ENCODE assay signal across 8 cellular contexts in the genomic region with DNA sequence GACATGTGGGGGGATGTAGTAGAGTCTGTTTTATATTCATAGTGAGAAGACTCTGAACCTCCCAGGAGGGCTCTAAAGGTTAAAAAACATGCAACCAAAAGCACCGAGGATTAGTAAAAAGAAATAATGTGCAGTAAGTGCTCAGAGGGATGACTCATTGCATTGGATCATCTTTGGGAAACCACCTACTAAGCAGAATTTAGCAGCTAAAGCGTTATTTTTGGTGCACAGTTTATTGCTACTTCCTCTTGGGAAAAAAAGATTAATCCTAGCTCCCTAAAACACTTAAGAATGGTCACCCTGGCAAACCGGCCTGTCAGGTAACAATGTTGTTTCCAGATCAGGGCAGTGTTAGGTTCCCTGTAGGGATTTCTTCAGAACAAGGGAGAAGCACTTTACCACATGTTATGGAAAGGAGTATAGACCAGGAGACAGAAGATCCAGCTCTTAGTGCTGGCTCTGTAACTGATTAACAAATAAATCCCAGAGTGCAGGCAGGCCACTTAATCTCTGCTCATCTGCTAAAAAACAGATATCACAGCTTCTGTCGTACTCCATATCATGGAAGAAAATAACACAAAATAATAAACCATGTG. TPM values are rescaled to one million over a fixed set of nuclear protein-coding genes. Genes with fewer than 3 reads are reported as not detected.
DNase-seq lines count a peak whose midpoint lies in the region; ATAC-seq and TF ChIP-seq lines count a peak whose summit lies in the region.

No MANE protein-coding gene starts in this region.

- peak overlapping the region; percentile 14 for H3K4me3 Mint-ChIP-seq in activated naive CD4-positive, alpha-beta T cell treated with anti-CD3 and anti-CD28 coated beads for 36 hours
- no peak overlapping the region for H3K4me3 Mint-ChIP-seq in WTC11
- H3K4me3 Mint-ChIP-seq in glutamatergic neuron (ENCODE audit: unreplicated experiment), result peak overlapping the region; percentile 16
- H3K4me3 Mint-ChIP-seq in CD4-positive, alpha-beta memory T cell, result peak overlapping the region in 1 of 8 donors; percentile 20

- POLR2A ChIA-PET in WTC11 (lab: Charles Lee), result interaction anchor here (1.1 kb wide), 1 partner anchor 299 kb away, joined by 3 read pairs; no protein-coding TSS in a partner anchor
- POLR2A ChIA-PET in CD4-positive, alpha-beta memory T cell (lab: Charles Lee; ENCODE audit: partially characterized antibody), result no interaction called here

- no peaks in the 10 kb centered on the region for H3K27me3 ChIP-seq in spleen (replicated peaks in 1 of 7)
- no peaks in the 10 kb centered on the region for H3K27me3 ChIP-seq in CD4-positive, alpha-beta memory T cell (ENCODE audit: insufficient read depth, low read length)

- H3K27me3 Mint-ChIP-seq in activated naive CD4-positive, alpha-beta T cell treated with anti-CD3 and anti-CD28 coated beads for 36 hours (ENCODE audit: low read depth), result no peaks in the 10 kb centered on the region
- H3K27me3 Mint-ChIP-seq in WTC11 (ENCODE audit: low read depth) (no peaks in the 10 kb centered on the region; the same call in 1 of the 2 replicates), glutamatergic neuron (ENCODE audit: unreplicated experiment) (peaks cover 3% of the 10 kb centered on the region)
- no peaks in the 10 kb centered on the region for H3K27me3 Mint-ChIP-seq in CD4-positive, alpha-beta memory T cell

- H3K27ac ChIP-seq in spleen, result peak overlapping the region in 5 of 8 donors; percentile 23 to 79 (median 63)
- no peak overlapping the region for H3K27ac ChIP-seq in CD4-positive, alpha-beta memory T cell (ENCODE audit: low read depth, low read length)

- peaks cover 7 to 65% (median 39%) of the 10 kb centered on the region in 6 donors for H3K4me1 ChIP-seq in spleen
- H3K4me1 ChIP-seq in CD4-positive, alpha-beta memory T cell (ENCODE audit: insufficient read depth, low read length), result peaks cover 55% of the 10 kb centered on the region

- no peaks in the 10 kb centered on the region for H3K9me3 Mint-ChIP-seq in activated naive CD4-positive, alpha-beta T cell treated with anti-CD3 and anti-CD28 coated beads for 36 hours
- H3K9me3 Mint-ChIP-seq in WTC11 (no peaks in the 10 kb centered on the region), glutamatergic neuron (ENCODE audit: unreplicated experiment) (no peaks in the 10 kb centered on the region)
- H3K9me3 Mint-ChIP-seq in CD4-positive, alpha-beta memory T cell, result peaks cover 0 to 4% (median under 1%) of the 10 kb centered on the region in 8 donors

- peaks cover 10% of the 10 kb centered on the region for H3K36me3 Mint-ChIP-seq in activated naive CD4-positive, alpha-beta T cell treated with anti-CD3 and anti-CD28 coated beads for 36 hours (ENCODE audit: low read depth)
- H3K36me3 Mint-ChIP-seq in WTC11, result no peaks in the 10 kb centered on the region
- H3K36me3 Mint-ChIP-seq in glutamatergic neuron (ENCODE audit: unreplicated experiment), result peaks cover 4% of the 10 kb centered on the region
- H3K36me3 Mint-ChIP-seq in CD4-positive, alpha-beta memory T cell, result peaks cover 5 to 13% of the 10 kb centered on the region in 2 donors

- intact Hi-C loops in activated naive CD4-positive, alpha-beta T cell treated with anti-CD3 and anti-CD28 coated beads for 36 hours (cut with micrococcal nuclease), result no loop called here
- intact Hi-C loops in spleen (cut with DNase I; ENCODE audit: low total_unique reads), result no loop called here
- intact Hi-C loops in CD4-positive, alpha-beta memory T cell (cut with micrococcal nuclease), result no loop called here

- CTCF ChIA-PET in activated naive CD4-positive, alpha-beta T cell treated with anti-CD3 and anti-CD28 coated beads for 36 hours (lab: Charles Lee), result interaction anchor here (0.8 to 3.2 kb wide), 6 partner anchors 9 to 197 kb away, joined by 3 to 13 read pairs (median 6); no protein-coding TSS in a partner anchor
- CTCF ChIA-PET in WTC11 (lab: Charles Lee), result interaction anchor here (0.6 to 0.7 kb wide), 2 partner anchors 198 to 224 kb away, joined by 3 read pairs; no protein-coding TSS in a partner anchor
- CTCF ChIA-PET in CD4-positive, alpha-beta memory T cell (lab: Charles Lee; ENCODE audit: partially characterized antibody), result interaction anchor here (0.7 to 4.4 kb wide), 2 partner anchors 14 to 198 kb away, joined by 4 to 31 read pairs; no protein-coding TSS in a partner anchor

- H3K4me3 ChIP-seq in spleen, result no peak overlapping the region
- H3K4me3 ChIP-seq in CD4-positive, alpha-beta memory T cell (ENCODE audit: low read length in 2 of 2), result no peak overlapping the region

- no peaks in the 10 kb centered on the region for H3K36me3 ChIP-seq in spleen
- H3K36me3 ChIP-seq in CD4-positive, alpha-beta memory T cell (ENCODE audit: insufficient read depth, low read length), result no peaks in the 10 kb centered on the region

- H3K9me3 ChIP-seq in spleen, result peaks cover 0 to 2% (median 0%) of the 10 kb centered on the region in 8 donors
- H3K9me3 ChIP-seq in CD4-positive, alpha-beta memory T cell (ENCODE audit: control insufficient read depth in 1 of 2, low read length in 2 of 2), result no peaks in the 10 kb centered on the region

- TF ChIP-seq CTCF in WTC11 (IDR thresholded peaks at IDR 0.05) (no peak), glutamatergic neuron (IDR thresholded peaks at IDR 0.05; ENCODE audit: partially characterized antibody, unreplicated experiment) (no peak), spleen (IDR thresholded peaks at IDR 0.05 in 8 of 11, conservative IDR thresholded peaks at IDR 0.05 in 3 of 11) (no peak)

- DNase-seq in activated naive CD4-positive, alpha-beta T cell treated with anti-CD3 and anti-CD28 coated beads for 36 hours, result no peak
- DNase-seq in activated naive CD4-positive, alpha-beta T cell (lab: John Stamatoyannopoulos, UW), result no peak
- no peak for DNase-seq in WTC11 (ENCODE audit: low spot score)
- DNase-seq in glutamatergic neuron, result no peak
- DNase-seq in spleen, result no peak
- no peak for DNase-seq in CD4-positive, alpha-beta memory T cell
- no peak for DNase-seq in stimulated activated CD4-positive, alpha-beta T cell treated with anti-CD3 and anti-CD28 coated beads, Interleukin-15, amount 100 ng/mL, for 24 hours

- no peak for TF ChIP-seq POLR2A in spleen (IDR thresholded peaks at IDR 0.05)

- peak; percentile 28 for ATAC-seq in HG03457 (IDR thresholded peaks at IDR 0.05; ENCODE audit: unreplicated experiment)
- peak; percentile 80 for ATAC-seq in WTC11

- peak overlapping the region; percentile 95 for H3K27ac Mint-ChIP-seq in activated naive CD4-positive, alpha-beta T cell treated with anti-CD3 and anti-CD28 coated beads for 36 hours
- peak overlapping the region; percentile 55; the same call in 1 of the 2 replicates for H3K27ac Mint-ChIP-seq in WTC11
- peak overlapping the region; percentile 98 for H3K27ac Mint-ChIP-seq in glutamatergic neuron (ENCODE audit: unreplicated experiment)
- H3K27ac Mint-ChIP-seq in CD4-positive, alpha-beta memory T cell, result peak overlapping the region in 3 of 7 donors; percentile 67 to 85 (median 78)

- WGBS in spleen, 5 donors, result 9 to 28% (median 19%) methylated on average over 4 of the region's 4 CpGs

- peaks cover 86% of the 10 kb centered on the region for H3K4me1 Mint-ChIP-seq in activated naive CD4-positive, alpha-beta T cell treated with anti-CD3 and anti-CD28 coated beads for 36 hours (ENCODE audit: low read depth)
- H3K4me1 Mint-ChIP-seq in WTC11, result peaks cover 24% of the 10 kb centered on the region
- H3K4me1 Mint-ChIP-seq in glutamatergic neuron (ENCODE audit: low read depth, unreplicated experiment), result peaks cover 33% of the 10 kb centered on the region
- peaks cover 46 to 61% (median 53%) of the 10 kb centered on the region in 4 donors for H3K4me1 Mint-ChIP-seq in CD4-positive, alpha-beta memory T cell

TF ChIP-seq in WTC11, 78 proteins besides CTCF, POLR2A, EP300 and RAD21 (continues in another document):
- TF ChIP-seq, protein P1, sequence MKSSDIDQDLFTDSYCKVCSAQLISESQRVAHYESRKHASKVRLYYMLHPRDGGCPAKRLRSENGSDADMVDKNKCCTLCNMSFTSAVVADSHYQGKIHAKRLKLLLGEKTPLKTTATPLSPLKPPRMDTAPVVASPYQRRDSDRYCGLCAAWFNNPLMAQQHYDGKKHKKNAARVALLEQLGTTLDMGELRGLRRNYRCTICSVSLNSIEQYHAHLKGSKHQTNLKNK (CRISPR knock-in tag; IDR thresholded peaks at IDR 0.05), result no peak
- no peak for TF ChIP-seq NR2C2 (CRISPR knock-in tag; IDR thresholded peaks at IDR 0.05)
- TF ChIP-seq, protein P2, sequence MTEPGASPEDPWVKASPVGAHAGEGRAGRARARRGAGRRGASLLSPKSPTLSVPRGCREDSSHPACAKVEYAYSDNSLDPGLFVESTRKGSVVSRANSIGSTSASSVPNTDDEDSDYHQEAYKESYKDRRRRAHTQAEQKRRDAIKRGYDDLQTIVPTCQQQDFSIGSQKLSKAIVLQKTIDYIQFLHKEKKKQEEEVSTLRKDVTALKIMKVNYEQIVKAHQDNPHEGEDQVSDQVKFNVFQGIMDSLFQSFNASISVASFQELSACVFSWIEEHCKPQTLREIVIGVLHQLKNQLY (CRISPR knock-in tag; IDR thresholded peaks at IDR 0.05), result no peak
- TF ChIP-seq, protein P3, sequence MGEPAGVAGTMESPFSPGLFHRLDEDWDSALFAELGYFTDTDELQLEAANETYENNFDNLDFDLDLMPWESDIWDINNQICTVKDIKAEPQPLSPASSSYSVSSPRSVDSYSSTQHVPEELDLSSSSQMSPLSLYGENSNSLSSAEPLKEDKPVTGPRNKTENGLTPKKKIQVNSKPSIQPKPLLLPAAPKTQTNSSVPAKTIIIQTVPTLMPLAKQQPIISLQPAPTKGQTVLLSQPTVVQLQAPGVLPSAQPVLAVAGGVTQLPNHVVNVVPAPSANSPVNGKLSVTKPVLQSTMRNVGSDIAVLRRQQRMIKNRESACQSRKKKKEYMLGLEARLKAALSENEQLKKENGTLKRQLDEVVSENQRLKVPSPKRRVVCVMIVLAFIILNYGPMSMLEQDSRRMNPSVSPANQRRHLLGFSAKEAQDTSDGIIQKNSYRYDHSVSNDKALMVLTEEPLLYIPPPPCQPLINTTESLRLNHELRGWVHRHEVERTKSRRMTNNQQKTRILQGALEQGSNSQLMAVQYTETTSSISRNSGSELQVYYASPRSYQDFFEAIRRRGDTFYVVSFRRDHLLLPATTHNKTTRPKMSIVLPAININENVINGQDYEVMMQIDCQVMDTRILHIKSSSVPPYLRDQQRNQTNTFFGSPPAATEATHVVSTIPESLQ (CRISPR knock-in tag; IDR thresholded peaks at IDR 0.05), result no peak
- no peak for TF ChIP-seq NFE2L1 (CRISPR knock-in tag; IDR thresholded peaks at IDR 0.05)
- TF ChIP-seq ZNF232 (CRISPR knock-in tag; IDR thresholded peaks at IDR 0.05), result no peak

RNA-seq across cellular contexts. Expression of a gene that starts 44.8 kb away (rescaled TPM):
- 10 to 100 TPM; 21.6 to 25.3 TPM for total RNA-seq in activated naive CD4-positive, alpha-beta T cell treated with anti-CD3 and anti-CD28 coated beads for 36 hours
- total RNA-seq in WTC11 (2021), result 32.2 to 34.9 TPM (median 32.5 TPM) in 3 replicates
- 25.0 TPM for total RNA-seq in glutamatergic neuron (ENCODE audit: unreplicated experiment)
- 10 to 100 TPM; 24.8 to 37.6 (median 27.4) TPM for total RNA-seq in spleen
- polyA plus RNA-seq in spleen, result 10 to 100 TPM; 20.0 to 26.3 (median 20.0) TPM
- 10 to 100 TPM; 37.1 to 43.7 TPM for total RNA-seq in CD4-positive, alpha-beta memory T cell
- polyA plus RNA-seq in CD4-positive, alpha-beta memory T cell, result 10 to 100 TPM; 13.2 to 23.6 TPM
